ENCODE assay signal across 1 cellular context in genomic region chr5:138665261-138665660, GRCh38.
TF ChIP-seq lines count a peak whose summit lies in the region.

No MANE protein-coding gene starts in this region.

TF ChIP-seq in H1, 55 proteins besides CTCF, POLR2A, EP300 and RAD21 (continued from another document):
- no peak for TF ChIP-seq CBX8 (IDR thresholded peaks at IDR 0.05; ENCODE audit: borderline replicate concordance, low read depth, low read length)
TF ChIP-seq in H1: peak in this region for 0.
